In genomic region chr1:29247874-29248273, GRCh38 we compare ENCODE assay signal across 35 cellular contexts.
"Had no signal": no experiment of that assay in that cellular context is flagged by ENCODE, and none has a peak within 500 bp of the region (broad histone marks: within the 10 kb centered on the region; RNA-seq: fewer than 3 reads in every experiment).

No MANE protein-coding gene starts in this region.

- H3K4me1 ChIP-seq: adrenal gland had no signal

- H3K27ac Mint-ChIP-seq: activated CD4-positive, alpha-beta memory T cell treated with anti-CD3 and anti-CD28 coated beads for 36 hours; activated naive CD4-positive, alpha-beta T cell treated with anti-CD3 and anti-CD28 coated beads for 36 hours; activated naive CD8-positive, alpha-beta T cell treated with anti-CD3 and anti-CD28 coated beads for 36 hours; activated T-helper 1 cell treated with anti-CD3 and anti-CD28 coated beads, Interleukin-12 subunit alpha, Interleukin-12 subunit beta, Interleukin-2, Interleukin-4 antibody, amounts not matched to agents 30 ng/mL and 10 ng/mL and 1 ng/mL, durations not matched to agents 14 hours and 24 hours and 36 hours; natural killer cell; stimulated activated memory B cell treated with anti-CD40 and anti-IgM and Interleukin-4, amounts not matched to agents 10 μg/mL and 1 μg/mL and 100 μg/mL, for 72 hours; T-helper 2 cell treated with Interferon-gamma antibody and Interleukin-4, amounts not matched to agents 5 μg/mL and 100 μg/mL, for 36 hours had no signal

- ATAC-seq: activated CD4-positive, CD25-positive, alpha-beta regulatory T cell treated with anti-CD3 and anti-CD28 coated beads, Interleukin-2, amount 50 U/mL, for 24 hours; left cardiac atrium; natural killer cell; sciatic nerve; stimulated activated memory B cell treated with anti-CD40 and anti-IgM and Interleukin-4, amounts not matched to agents 10 μg/mL and 1 μg/mL and 100 μg/mL, for 72 hours; stimulated activated naive CD8-positive, alpha-beta T cell treated with anti-CD3 and anti-CD28 coated beads, Interleukin-15, amount 100 ng/mL, for 72 hours had no signal

- H3K27me3 ChIP-seq: adrenal gland, cardiac muscle cell, dorsolateral prefrontal cortex, tibial artery had no signal

- H3K4me3 Mint-ChIP-seq: activated CD4-positive, alpha-beta memory T cell treated with anti-CD3 and anti-CD28 coated beads for 36 hours; activated naive CD4-positive, alpha-beta T cell treated with anti-CD3 and anti-CD28 coated beads for 36 hours; activated naive CD8-positive, alpha-beta T cell treated with anti-CD3 and anti-CD28 coated beads for 36 hours; activated T-helper 1 cell treated with anti-CD3 and anti-CD28 coated beads, Interleukin-12 subunit alpha, Interleukin-12 subunit beta, Interleukin-2, Interleukin-4 antibody, amounts not matched to agents 30 ng/mL and 10 ng/mL and 1 ng/mL, durations not matched to agents 14 hours and 24 hours and 36 hours; brain; natural killer cell; stimulated activated memory B cell treated with anti-CD40 and anti-IgM and Interleukin-4, amounts not matched to agents 10 μg/mL and 1 μg/mL and 100 μg/mL, for 72 hours; stimulated activated naive CD8-positive, alpha-beta T cell treated with anti-CD3 and anti-CD28 coated beads, Interleukin-15, amount 100 ng/mL, for 72 hours; T-helper 2 cell treated with Interferon-gamma antibody and Interleukin-4, amounts not matched to agents 5 μg/mL and 100 μg/mL, for 36 hours had no signal

- H3K4me1 Mint-ChIP-seq: activated naive CD8-positive, alpha-beta T cell treated with anti-CD3 and anti-CD28 coated beads for 36 hours; natural killer cell; stimulated activated memory B cell treated with anti-CD40 and anti-IgM and Interleukin-4, amounts not matched to agents 10 μg/mL and 1 μg/mL and 100 μg/mL, for 72 hours; stimulated activated naive CD8-positive, alpha-beta T cell treated with anti-CD3 and anti-CD28 coated beads, Interleukin-15, amount 100 ng/mL, for 72 hours had no signal

- DNase-seq: activated CD4-positive, alpha-beta memory T cell treated with anti-CD3 and anti-CD28 coated beads for 36 hours; activated CD4-positive, alpha-beta T cell treated with anti-CD3 and anti-CD28 coated beads for 48 hours; activated CD8-positive, alpha-beta memory T cell treated with anti-CD3 and anti-CD28 coated beads, Interleukin-2, amount 50 U/mL, for 4 hours; activated effector memory CD4-positive, alpha-beta T cell treated with anti-CD3 and anti-CD28 coated beads, Interleukin-2, amount 50 U/mL, for 16 hours; activated naive CD4-positive, alpha-beta T cell treated with anti-CD3 and anti-CD28 coated beads for 36 hours; activated naive CD8-positive, alpha-beta T cell treated with anti-CD3 and anti-CD28 coated beads for 36 hours; activated T-cell treated with anti-CD3 and anti-CD28 coated beads, Interleukin-2, amount 50 U/mL, for 1 hour; adrenal gland; effector memory CD4-positive, alpha-beta T cell; head of caudate nucleus; hippocampal formation; left cardiac atrium; mammary epithelial cell; natural killer cell; posterior cingulate gyrus; stimulated activated CD4-positive, alpha-beta T cell treated with anti-CD3 and anti-CD28 coated beads, Interleukin-1b, Interleukin-23, amount 100 ng/mL, for 48 hours; stimulated activated CD4-positive, alpha-beta T cell treated with anti-CD3 and anti-CD28 coated beads, Interleukin-4, amount 100 ng/mL, for 4 hours; stimulated activated CD8-positive, alpha-beta memory T cell treated with anti-CD3 and anti-CD28 coated beads, Interleukin-4, amount 100 ng/mL, for 48 hours; stimulated activated naive CD8-positive, alpha-beta T cell treated with anti-CD3 and anti-CD28 coated beads, Interleukin-15, amount 100 ng/mL, for 72 hours; substantia nigra; T-helper 1 cell; tibial artery had no signal

- H3K9me3 Mint-ChIP-seq: activated CD4-positive, alpha-beta memory T cell treated with anti-CD3 and anti-CD28 coated beads for 36 hours; activated naive CD4-positive, alpha-beta T cell treated with anti-CD3 and anti-CD28 coated beads for 36 hours; activated naive CD8-positive, alpha-beta T cell treated with anti-CD3 and anti-CD28 coated beads for 36 hours; activated T-helper 1 cell treated with anti-CD3 and anti-CD28 coated beads, Interleukin-12 subunit alpha, Interleukin-12 subunit beta, Interleukin-2, Interleukin-4 antibody, amounts not matched to agents 30 ng/mL and 10 ng/mL and 1 ng/mL, durations not matched to agents 14 hours and 24 hours and 36 hours; brain; natural killer cell; stimulated activated memory B cell treated with anti-CD40 and anti-IgM and Interleukin-4, amounts not matched to agents 10 μg/mL and 1 μg/mL and 100 μg/mL, for 72 hours; stimulated activated naive CD8-positive, alpha-beta T cell treated with anti-CD3 and anti-CD28 coated beads, Interleukin-15, amount 100 ng/mL, for 72 hours; T-helper 2 cell treated with Interferon-gamma antibody and Interleukin-4, amounts not matched to agents 5 μg/mL and 100 μg/mL, for 36 hours had no signal

- H3K9me3 ChIP-seq: adrenal gland, tibial artery had no signal

- H3K27ac ChIP-seq: adrenal gland, cardiac muscle cell, coronary artery, dorsolateral prefrontal cortex, skin epidermis, tibial artery, VCaP had no signal

- FAIRE-seq: keratinocyte, urothelium cell line had no signal

- H3K36me3 Mint-ChIP-seq: activated CD4-positive, alpha-beta memory T cell treated with anti-CD3 and anti-CD28 coated beads for 36 hours; activated naive CD8-positive, alpha-beta T cell treated with anti-CD3 and anti-CD28 coated beads for 36 hours; brain; natural killer cell; stimulated activated memory B cell treated with anti-CD40 and anti-IgM and Interleukin-4, amounts not matched to agents 10 μg/mL and 1 μg/mL and 100 μg/mL, for 72 hours had no signal

- H3K4me3 ChIP-seq: adrenal gland, cardiac muscle cell, coronary artery, dorsolateral prefrontal cortex, skin epidermis, tibial artery had no signal

- H3K36me3 ChIP-seq: adrenal gland, cardiac muscle cell, tibial artery had no signal
